ENCODE assay signal across 41 cellular contexts in the genomic region with DNA sequence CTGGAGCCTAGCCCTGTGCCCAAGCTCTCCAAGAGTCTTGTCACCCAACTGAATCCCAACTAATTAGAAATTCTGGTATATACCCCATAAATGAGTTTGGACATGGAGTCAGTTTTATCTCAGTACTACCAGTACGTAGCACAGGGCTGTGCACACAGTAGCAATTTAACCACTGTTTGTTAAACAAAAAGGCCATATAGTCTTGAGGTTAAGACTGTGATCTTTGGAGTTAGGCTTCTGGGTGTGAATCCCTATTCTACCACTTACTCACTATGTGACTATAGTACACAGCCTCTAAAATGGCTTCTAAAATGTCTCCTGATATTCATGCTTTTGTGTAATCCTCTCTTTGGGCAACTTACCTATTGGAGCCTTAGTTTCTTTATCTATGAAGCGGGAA. TPM values are rescaled to one million over a fixed set of nuclear protein-coding genes. Genes with fewer than 3 reads are reported as not detected.
"Had no signal": no experiment of that assay in that cellular context is flagged by ENCODE, and none has a peak within 500 bp of the region (broad histone marks: within the 10 kb centered on the region; RNA-seq: fewer than 3 reads in every experiment).

No MANE protein-coding gene starts in this region.

- H3K27ac Mint-ChIP-seq: activated naive CD4-positive, alpha-beta T cell treated with anti-CD3 and anti-CD28 coated beads for 36 hours; activated naive CD4-positive, alpha-beta T cell treated with anti-CD3 and anti-CD28 coated beads, Interleukin-2, amount 10 ng/mL, durations not matched to agents 7 days and 5 days; activated naive CD4-positive, alpha-beta T cell treated with anti-CD3 and anti-CD28 coated beads, Interleukin-2, amount 50 U/mL, for 24 hours; activated naive CD4-positive, alpha-beta T cell treated with anti-CD3 and anti-CD28 coated beads, Interleukin-2, amount 50 U/mL, for 72 hours; activated naive CD8-positive, alpha-beta T cell; activated naive CD8-positive, alpha-beta T cell treated with anti-CD3 and anti-CD28 coated beads for 36 hours; activated naive CD8-positive, alpha-beta T cell treated with anti-CD3 and anti-CD28 coated beads, Interleukin-2, amount 10 ng/mL, durations not matched to agents 7 days and 5 days; activated naive CD8-positive, alpha-beta T cell treated with anti-CD3 and anti-CD28 coated beads, Interleukin-2, amount 50 U/mL, for 24 hours; activated T-cell treated with anti-CD3 and anti-CD28 coated beads, Interleukin-2, amount 50 U/mL, for 24 hours; activated T-cell treated with anti-CD3 and anti-CD28 coated beads, Interleukin-2, amount 50 U/mL, for 72 hours; activated T-helper 1 cell treated with anti-CD3 and anti-CD28 coated beads, Interleukin-12 subunit alpha, Interleukin-12 subunit beta, Interleukin-2, Interleukin-4 antibody, amounts not matched to agents 30 ng/mL and 10 ng/mL and 1 ng/mL, durations not matched to agents 14 hours and 24 hours and 36 hours; activated T-helper 17 cell treated with anti-CD3 and anti-CD28 coated beads, Interleukin-2, amount 50 U/mL, for 72 hours; activated T-helper 2 cell treated with anti-CD3 and anti-CD28 coated beads, Interferon-gamma antibody, Interleukin-2, Interleukin-4, amounts not matched to agents 10 μg/mL and 5 μg/mL and 100 μg/mL, durations not matched to agents 14 hours and 24 hours and 36 hours; brain had no signal

- H3K4me3 Mint-ChIP-seq: activated naive CD4-positive, alpha-beta T cell treated with anti-CD3 and anti-CD28 coated beads for 36 hours; activated naive CD4-positive, alpha-beta T cell treated with anti-CD3 and anti-CD28 coated beads, Interleukin-2, amount 10 ng/mL, durations not matched to agents 7 days and 5 days; activated naive CD4-positive, alpha-beta T cell treated with anti-CD3 and anti-CD28 coated beads, Interleukin-2, amount 50 U/mL, for 24 hours; activated naive CD8-positive, alpha-beta T cell; activated naive CD8-positive, alpha-beta T cell treated with anti-CD3 and anti-CD28 coated beads for 36 hours; activated naive CD8-positive, alpha-beta T cell treated with anti-CD3 and anti-CD28 coated beads, Interleukin-2, amount 10 ng/mL, durations not matched to agents 7 days and 5 days; activated naive CD8-positive, alpha-beta T cell treated with anti-CD3 and anti-CD28 coated beads, Interleukin-2, amount 50 U/mL, for 24 hours; activated T-cell treated with anti-CD3 and anti-CD28 coated beads, Interleukin-2, amount 50 U/mL, for 24 hours; activated T-cell treated with anti-CD3 and anti-CD28 coated beads, Interleukin-2, amount 50 U/mL, for 4 hours; activated T-cell treated with anti-CD3 and anti-CD28 coated beads, Interleukin-2, amount 50 U/mL, for 72 hours; activated T-helper 1 cell treated with anti-CD3 and anti-CD28 coated beads, Interleukin-12 subunit alpha, Interleukin-12 subunit beta, Interleukin-2, Interleukin-4 antibody, amounts not matched to agents 30 ng/mL and 10 ng/mL and 1 ng/mL, durations not matched to agents 14 hours and 24 hours and 36 hours; activated T-helper 17 cell treated with anti-CD3 and anti-CD28 coated beads, Interleukin-2, amount 50 U/mL, for 72 hours; brain; central memory CD8-positive, alpha-beta T cell had no signal

- DNase-seq: activated effector memory CD4-positive, alpha-beta T cell treated with anti-CD3 and anti-CD28 coated beads, Interleukin-2, amount 50 U/mL, for 16 hours; activated effector memory CD4-positive, alpha-beta T cell treated with Interleukin-2 at 50 U/mL for 16 hours; activated gamma-delta T cell; activated gamma-delta T cell treated with Interleukin-2 at 50 U/mL for 16 hours; activated naive CD4-positive, alpha-beta T cell; activated naive CD4-positive, alpha-beta T cell treated with anti-CD3 and anti-CD28 coated beads for 36 hours; activated naive CD4-positive, alpha-beta T cell treated with anti-CD3 and anti-CD28 coated beads, Interleukin-2, amount 10 ng/mL, durations not matched to agents 7 days and 5 days; activated naive CD4-positive, alpha-beta T cell treated with anti-CD3 and anti-CD28 coated beads, Interleukin-2, amount 50 U/mL, for 16 hours; activated naive CD4-positive, alpha-beta T cell treated with Interleukin-2 at 50 U/mL for 16 hours; activated naive CD8-positive, alpha-beta T cell treated with anti-CD3 and anti-CD28 coated beads for 36 hours; activated naive CD8-positive, alpha-beta T cell treated with anti-CD3 and anti-CD28 coated beads, Interleukin-2, amount 10 ng/mL, durations not matched to agents 7 days and 5 days; activated naive CD8-positive, alpha-beta T cell treated with anti-CD3 and anti-CD28 coated beads, Interleukin-2, amount 50 U/mL, for 24 hours; activated T-cell treated with anti-CD3 and anti-CD28 coated beads, Interleukin-2, amount 50 U/mL, for 1 hour; activated T-cell treated with anti-CD3 and anti-CD28 coated beads, Interleukin-2, amount 50 U/mL, for 24 hours; activated T-cell treated with anti-CD3 and anti-CD28 coated beads, Interleukin-2, amount 50 U/mL, for 4 hours; activated T-cell treated with anti-CD3 and anti-CD28 coated beads, Interleukin-2, amount 50 U/mL, for 48 hours; activated T-cell treated with anti-CD3 and anti-CD28 coated beads, Interleukin-2, amount 50 U/mL, for 72 hours; adrenal gland; amniotic stem cell; amygdala; anterior cingulate cortex; aorta; body of pancreas; brain microvascular endothelial cell; caudate nucleus; central memory CD4-positive, alpha-beta T cell; cerebellar nuclear complex had no signal

- H3K36me3 Mint-ChIP-seq: activated naive CD4-positive, alpha-beta T cell treated with anti-CD3 and anti-CD28 coated beads, Interleukin-2, amount 10 ng/mL, durations not matched to agents 7 days and 5 days; activated naive CD8-positive, alpha-beta T cell treated with anti-CD3 and anti-CD28 coated beads for 36 hours had no signal

- H3K9me3 ChIP-seq: ascending aorta had no signal

- H3K4me1 Mint-ChIP-seq: activated naive CD4-positive, alpha-beta T cell treated with anti-CD3 and anti-CD28 coated beads, Interleukin-2, amount 10 ng/mL, durations not matched to agents 7 days and 5 days; activated naive CD4-positive, alpha-beta T cell treated with anti-CD3 and anti-CD28 coated beads, Interleukin-2, amount 50 U/mL, for 24 hours; activated naive CD8-positive, alpha-beta T cell treated with anti-CD3 and anti-CD28 coated beads for 36 hours; activated naive CD8-positive, alpha-beta T cell treated with anti-CD3 and anti-CD28 coated beads, Interleukin-2, amount 10 ng/mL, durations not matched to agents 7 days and 5 days; activated naive CD8-positive, alpha-beta T cell treated with anti-CD3 and anti-CD28 coated beads, Interleukin-2, amount 50 U/mL, for 24 hours; activated T-helper 17 cell treated with anti-CD3 and anti-CD28 coated beads, Interleukin-2, amount 50 U/mL, for 72 hours; brain; central memory CD8-positive, alpha-beta T cell had no signal

- H3K27me3 Mint-ChIP-seq: activated naive CD4-positive, alpha-beta T cell treated with anti-CD3 and anti-CD28 coated beads, Interleukin-2, amount 50 U/mL, for 24 hours; activated naive CD8-positive, alpha-beta T cell; activated naive CD8-positive, alpha-beta T cell treated with anti-CD3 and anti-CD28 coated beads for 36 hours; activated naive CD8-positive, alpha-beta T cell treated with anti-CD3 and anti-CD28 coated beads, Interleukin-2, amount 50 U/mL, for 24 hours; activated T-cell treated with anti-CD3 and anti-CD28 coated beads, Interleukin-2, amount 50 U/mL, for 24 hours; activated T-helper 17 cell treated with anti-CD3 and anti-CD28 coated beads, Interleukin-2, amount 50 U/mL, for 72 hours; central memory CD8-positive, alpha-beta T cell had no signal

- H3K4me3 ChIP-seq: adrenal gland, ascending aorta, body of pancreas, breast epithelium, cardiac muscle cell had no signal

- ATAC-seq: activated naive CD4-positive, alpha-beta T cell treated with anti-CD3 and anti-CD28 coated beads, Interleukin-2, amount 50 U/mL, for 72 hours; activated naive CD8-positive, alpha-beta T cell treated with anti-CD3 and anti-CD28 coated beads, Interleukin-2, amount 50 U/mL, for 24 hours; activated T-cell treated with anti-CD3 and anti-CD28 coated beads, Interleukin-2, amount 50 U/mL, for 4 hours; activated T-cell treated with anti-CD3 and anti-CD28 coated beads, Interleukin-2, amount 50 U/mL, for 72 hours; activated T-helper 17 cell treated with anti-CD3 and anti-CD28 coated beads, Interleukin-2, amount 50 U/mL, for 72 hours; body of pancreas had no signal

- FAIRE-seq: astrocyte, bronchial epithelial cell had no signal

- H3K27me3 ChIP-seq: adrenal gland, ascending aorta, body of pancreas, brain microvascular endothelial cell, breast epithelium, cardiac muscle cell had no signal

- H3K4me1 ChIP-seq: adrenal gland, ascending aorta, body of pancreas, breast epithelium had no signal

- H3K27ac ChIP-seq: adrenal gland, ascending aorta, body of pancreas, brain microvascular endothelial cell, breast epithelium, cardiac muscle cell had no signal

- H3K36me3 ChIP-seq: adrenal gland, ascending aorta, brain microvascular endothelial cell, breast epithelium, cardiac muscle cell had no signal

RNA-seq across cellular contexts. Expression of gene RAB3B, which starts 48.2 kb away (rescaled TPM):
- total RNA-seq: ascending aorta, cardiac septum had no signal
